ENCODE assay signal across 29 cellular contexts in the genomic region with DNA sequence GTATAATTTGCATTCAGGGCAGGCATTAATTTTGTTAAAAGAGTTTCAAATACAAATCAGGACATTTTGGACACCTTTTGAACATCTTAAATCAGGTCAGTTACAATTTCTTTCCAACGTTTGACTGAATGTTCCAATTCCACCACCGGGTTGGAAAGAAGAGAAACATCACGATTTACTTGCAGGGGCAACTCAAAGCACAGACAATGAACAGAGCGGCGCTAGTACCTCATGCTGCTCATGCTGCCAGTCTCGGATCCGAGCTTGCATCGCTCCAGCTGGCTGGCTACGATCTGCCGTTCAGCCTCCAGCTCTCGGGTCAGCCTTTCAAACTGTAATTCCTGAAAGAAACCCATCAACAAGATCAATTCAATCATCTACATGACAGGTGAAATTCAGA.
DNase-seq lines count a peak whose midpoint lies in the region; ATAC-seq and TF ChIP-seq lines count a peak whose summit lies in the region.
"Had no signal": no experiment of that assay in that cellular context is flagged by ENCODE, and none has a peak within 500 bp of the region (broad histone marks: within the 10 kb centered on the region; RNA-seq: fewer than 3 reads in every experiment).

No MANE protein-coding gene starts in this region.

- peak overlapping the region; percentile 75 for H3K27ac ChIP-seq in temporal lobe (ENCODE audit: low read depth, low read length)
- H3K27ac ChIP-seq: adrenal gland, prostate gland, stomach, tibial nerve had no signal

- no peak overlapping the region for H3K27ac Mint-ChIP-seq in activated CD8-positive, alpha-beta T cell treated with anti-CD3 and anti-CD28 coated beads for 36 hours
- no peak overlapping the region for H3K27ac Mint-ChIP-seq in T-cell
- H3K27ac Mint-ChIP-seq: activated CD8-positive, alpha-beta T cell treated with anti-CD3 and anti-CD28 coated beads, Interleukin-2, amount 10 ng/mL, durations not matched to agents 7 days and 5 days; activated naive CD4-positive, alpha-beta T cell treated with anti-CD3 and anti-CD28 coated beads for 36 hours; CD4-positive, CD25-positive, alpha-beta regulatory T cell; dendritic cell treated with granulocyte-macrophage colony-stimulating factor and Interleukin-4, amounts not matched to agents 40 ng/mL and 50 ng/mL, for 4 days had no signal

- no peak overlapping the region for H3K4me3 Mint-ChIP-seq in activated CD8-positive, alpha-beta T cell treated with anti-CD3 and anti-CD28 coated beads for 36 hours
- H3K4me3 Mint-ChIP-seq in T-cell = no peak overlapping the region
- H3K4me3 Mint-ChIP-seq: activated CD8-positive, alpha-beta T cell treated with anti-CD3 and anti-CD28 coated beads, Interleukin-2, amount 10 ng/mL, durations not matched to agents 7 days and 5 days; activated naive CD4-positive, alpha-beta T cell treated with anti-CD3 and anti-CD28 coated beads for 36 hours; CD4-positive, CD25-positive, alpha-beta regulatory T cell; dendritic cell treated with granulocyte-macrophage colony-stimulating factor and Interleukin-4, amounts not matched to agents 40 ng/mL and 50 ng/mL, for 4 days had no signal

- H3K4me1 Mint-ChIP-seq in activated CD8-positive, alpha-beta T cell treated with anti-CD3 and anti-CD28 coated beads for 36 hours (ENCODE audit: low read depth) = no peaks in the 10 kb centered on the region
- no peaks in the 10 kb centered on the region for H3K4me1 Mint-ChIP-seq in T-cell
- H3K4me1 Mint-ChIP-seq: CD4-positive, CD25-positive, alpha-beta regulatory T cell had no signal

- POLR2A ChIA-PET in activated CD8-positive, alpha-beta T cell treated with anti-CD3 and anti-CD28 coated beads for 36 hours (lab: Charles Lee) = no interaction called here
- POLR2A ChIA-PET in T-cell (lab: Charles Lee) = no interaction called here

- no peaks in the 10 kb centered on the region for H3K27me3 Mint-ChIP-seq in activated CD8-positive, alpha-beta T cell treated with anti-CD3 and anti-CD28 coated beads for 36 hours
- no peaks in the 10 kb centered on the region for H3K27me3 Mint-ChIP-seq in T-cell
- H3K27me3 Mint-ChIP-seq: CD4-positive, CD25-positive, alpha-beta regulatory T cell; dendritic cell treated with granulocyte-macrophage colony-stimulating factor and Interleukin-4, amounts not matched to agents 40 ng/mL and 50 ng/mL, for 4 days had no signal

- no peak for TF ChIP-seq CTCF in activated CD8-positive, alpha-beta T cell treated with anti-CD3 and anti-CD28 coated beads for 36 hours (IDR thresholded peaks at IDR 0.05)

- H3K9me3 Mint-ChIP-seq in activated CD8-positive, alpha-beta T cell treated with anti-CD3 and anti-CD28 coated beads for 36 hours = no peaks in the 10 kb centered on the region
- peaks cover 0 to 3% (median 0%) of the 10 kb centered on the region in 3 donors for H3K9me3 Mint-ChIP-seq in T-cell

- CTCF ChIA-PET in activated CD8-positive, alpha-beta T cell treated with anti-CD3 and anti-CD28 coated beads for 36 hours (lab: Charles Lee) = no interaction called here
- CTCF ChIA-PET in T-cell (lab: Charles Lee) = no interaction called here

- ATAC-seq in activated CD8-positive, alpha-beta T cell treated with anti-CD3 and anti-CD28 coated beads for 36 hours = no peak
- no peak for ATAC-seq in activated CD4-positive, CD25-positive, alpha-beta regulatory T cell treated with anti-CD3 and anti-CD28 coated beads, Interleukin-2, amount 50 U/mL, for 24 hours
- no peak for ATAC-seq in T-cell (replicated peaks in 1 of 4)
- ATAC-seq: activated CD8-positive, alpha-beta T cell treated with anti-CD3 and anti-CD28 coated beads, Interleukin-2, amount 10 ng/mL, durations not matched to agents 7 days and 5 days; left lobe of liver; PC-3; sciatic nerve; SK-N-SH treated with all-trans-retinoic acid at 6 μM for 48 hours had no signal

- intact Hi-C loops in activated CD8-positive, alpha-beta T cell treated with anti-CD3 and anti-CD28 coated beads for 36 hours (cut with micrococcal nuclease) = no loop called here

- DNase-seq in SHP77 (lab: John Stamatoyannopoulos, UW) = peak; percentile 20 to 39
- DNase-seq in SHP77 treated with DMSO at 0.1 percent for 48 hours (lab: John Stamatoyannopoulos, UW) = no peak
- peak; percentile 56 for DNase-seq in cerebellum (ENCODE audit: low spot score)
- peak; percentile 89 for DNase-seq in medulla oblongata (ENCODE audit: extremely low spot score)
- no peak for DNase-seq in activated CD8-positive, alpha-beta T cell treated with anti-CD3 and anti-CD28 coated beads for 36 hours
- no peak for DNase-seq in T-cell
- DNase-seq: activated CD4-positive, CD25-positive, alpha-beta regulatory T cell treated with anti-CD3 and anti-CD28 coated beads, Interleukin-2, amount 50 U/mL, for 72 hours; activated CD8-positive, alpha-beta T cell treated with anti-CD3 and anti-CD28 coated beads, Interleukin-2, amount 10 ng/mL, durations not matched to agents 7 days and 5 days; activated naive CD4-positive, alpha-beta T cell treated with anti-CD3 and anti-CD28 coated beads for 36 hours; adrenal gland; CD4-positive, CD25-positive, alpha-beta regulatory T cell; foreskin melanocyte; Kasumi-1; mesenchymal stem cell; NCI-H1436 treated with DMSO at 0.1 percent for 48 hours; NCI-H446 treated with DMSO at 0.1 percent for 48 hours; PC-3; stimulated activated CD4-positive, alpha-beta T cell treated with anti-CD3 and anti-CD28 coated beads, Interleukin-12 subunit alpha, Interleukin-12 subunit beta, amount 100 ng/mL, for 4 hours; stimulated activated CD4-positive, alpha-beta T cell treated with anti-CD3 and anti-CD28 coated beads, Interleukin-2, amount 100 ng/mL, for 48 hours; stomach; T-helper 2 cell had no signal

- H3K36me3 Mint-ChIP-seq in activated CD8-positive, alpha-beta T cell treated with anti-CD3 and anti-CD28 coated beads for 36 hours (ENCODE audit: low read depth) = no peaks in the 10 kb centered on the region
- H3K36me3 Mint-ChIP-seq in T-cell = no peaks in the 10 kb centered on the region
- H3K36me3 Mint-ChIP-seq: CD4-positive, CD25-positive, alpha-beta regulatory T cell had no signal

Comparison
In these comparisons a context has a peak if more than half of its experiments do, and no peak if none do; other contexts are left out.
1. DNase-seq: peak in SHP77 (2 of 2), cerebellum (single experiment) and medulla oblongata (single experiment); none in SHP77 treated with DMSO at 0.1 percent for 48 hours (single experiment), activated CD8-positive, alpha-beta T cell treated with anti-CD3 and anti-CD28 coated beads for 36 hours (single experiment) and T-cell (0 of 34).